Comparison of ENCODE assay signal across 11 cellular contexts in genomic region chr13:44293908-44294735, GRCh38.
DNase-seq lines count a peak whose midpoint lies in the region; ATAC-seq and TF ChIP-seq lines count a peak whose summit lies in the region.
"Had no signal": no experiment of that assay in that cellular context is flagged by ENCODE, and none has a peak within 500 bp of the region (broad histone marks: within the 10 kb centered on the region; RNA-seq: fewer than 3 reads in every experiment).

No MANE protein-coding gene starts in this region.

- H3K27ac Mint-ChIP-seq in natural killer cell, result no peak overlapping the region
- H3K27ac Mint-ChIP-seq: neural progenitor cell had no signal

- peak overlapping the region; percentile 67 to 80 for H3K27ac ChIP-seq in SK-N-SH (ENCODE audit: low read depth in 2 of 2, low read length in 1 of 2)
- H3K27ac ChIP-seq: brain microvascular endothelial cell, neural progenitor cell had no signal

- no peak for TF ChIP-seq RAD21 in SK-N-SH (IDR thresholded peaks at IDR 0.05; ENCODE audit: low read length)

- no peaks in the 10 kb centered on the region for H3K9me3 ChIP-seq in SK-N-SH

- TF ChIP-seq CTCF in SK-N-SH (IDR thresholded peaks at IDR 0.05) (no peak), epithelial cell of esophagus (IDR thresholded peaks at IDR 0.05; ENCODE audit: insufficient read depth, low read depth, low read length, missing control alignments) (no peak), natural killer cell (IDR thresholded peaks at IDR 0.05) (no peak)

- no peaks in the 10 kb centered on the region for H3K36me3 Mint-ChIP-seq in natural killer cell
- H3K36me3 Mint-ChIP-seq: neural progenitor cell had no signal

- H3K4me1 ChIP-seq in SK-N-SH (ENCODE audit: control insufficient read depth in 1 of 2, insufficient read depth in 2 of 2, low read depth in 1 of 2, low read length in 1 of 2), result peaks cover 0 to 8% of the 10 kb centered on the region in 2 experiments; a peak in 3 of 4 replicates
- H3K4me1 ChIP-seq: neural progenitor cell had no signal

- intact Hi-C loops in natural killer cell (cut with micrococcal nuclease), result no loop called here

- no peaks in the 10 kb centered on the region for H3K9me3 Mint-ChIP-seq in natural killer cell

- peak overlapping the region; percentile 14; the same call in 1 of the 2 replicates for H3K9ac ChIP-seq in SK-N-SH
- H3K9ac ChIP-seq: neural progenitor cell had no signal

- CTCF ChIA-PET in SK-N-SH (lab: Yijun Ruan, JAX), result no interaction called here

- H4K20me1 ChIP-seq in SK-N-SH (ENCODE audit: insufficient read depth), result no peaks in the 10 kb centered on the region

- DNase-seq in DMS53 treated with DMSO at 0.1 percent for 48 hours (lab: John Stamatoyannopoulos, UW; ENCODE audit: unreplicated experiment), result peak; percentile 4
- no peak for DNase-seq in SK-N-SH
- DNase-seq in epithelial cell of esophagus (ENCODE audit: low read depth), result peak; percentile 28
- DNase-seq in natural killer cell, result no peak
- DNase-seq in LoVo (ENCODE audit: low spot score), result no peak
- no peak for DNase-seq in NAMALWA (ENCODE audit: low spot score)
- DNase-seq in NCI-H2227 (lab: John Stamatoyannopoulos, UW; ENCODE audit: unreplicated experiment), result no peak
- no peak for DNase-seq in NCI-H1436 treated with DMSO at 0.1 percent for 48 hours (lab: John Stamatoyannopoulos, UW)
- DNase-seq: brain microvascular endothelial cell, NCI-H1105 had no signal

- peaks cover 4% of the 10 kb centered on the region for H3F3A ChIP-seq in SK-N-SH (replicated peaks; ENCODE audit: insufficient read depth)

- no peak for TF ChIP-seq EP300 in SK-N-SH (IDR thresholded peaks at IDR 0.05; ENCODE audit: borderline replicate concordance in 1 of 2, low read depth in 1 of 2, low read length in 1 of 2)

- 38% methylated on average over 3 of the region's 3 CpGs for WGBS in SK-N-SH (ENCODE audit: low lambda C conversion rate)

- H3K9me2 ChIP-seq in SK-N-SH, result no peaks in the 10 kb centered on the region

- peaks cover 7 to 8% of the 10 kb centered on the region in 2 donors for H3K4me1 Mint-ChIP-seq in natural killer cell

- H3K4me3 ChIP-seq in SK-N-SH (ENCODE audit: low read depth in 2 of 2, low read length in 1 of 2), result no peak overlapping the region; a peak in 1 of 4 replicates
- H3K4me3 ChIP-seq in epithelial cell of esophagus (ENCODE audit: low read length), result no peak overlapping the region
- H3K4me3 ChIP-seq: neural progenitor cell had no signal

- H3K4me2 ChIP-seq in SK-N-SH, result peak overlapping the region; percentile 62
- H3K4me2 ChIP-seq: neural progenitor cell had no signal

- H2AFZ ChIP-seq in SK-N-SH (ENCODE audit: low read depth), result peak overlapping the region; percentile 16
- H2AFZ ChIP-seq: neural progenitor cell had no signal

- no peak overlapping the region for H3K4me3 Mint-ChIP-seq in natural killer cell
- H3K4me3 Mint-ChIP-seq: neural progenitor cell had no signal

- H3K27me3 Mint-ChIP-seq in natural killer cell (ENCODE audit: low read depth in 2 of 2), result peaks cover 14 to 25% of the 10 kb centered on the region in 2 donors

- peak; percentile 42 to 65 (median 43) for ATAC-seq in natural killer cell

- no peaks in the 10 kb centered on the region for H3K36me3 ChIP-seq in SK-N-SH (replicated peaks in 1 of 2; ENCODE audit: control insufficient read depth in 1 of 2, insufficient read depth in 2 of 2, low read length in 1 of 2)
- H3K36me3 ChIP-seq: brain microvascular endothelial cell, neural progenitor cell had no signal

- POLR2A ChIA-PET in SK-N-SH (lab: Yijun Ruan, JAX), result no interaction called here

- H3K27me3 ChIP-seq in SK-N-SH (ENCODE audit: insufficient read depth), result no peaks in the 10 kb centered on the region
- H3K27me3 ChIP-seq: brain microvascular endothelial cell, neural progenitor cell had no signal

- H3K79me2 ChIP-seq in SK-N-SH (ENCODE audit: insufficient read depth), result no peaks in the 10 kb centered on the region

TF ChIP-seq in SK-N-SH, 30 proteins besides CTCF, POLR2A, EP300 and RAD21 (continues in another document):
- TF ChIP-seq FOXM1 (IDR thresholded peaks at IDR 0.05; ENCODE audit: low read depth), result no peak
- TF ChIP-seq, protein P1, sequence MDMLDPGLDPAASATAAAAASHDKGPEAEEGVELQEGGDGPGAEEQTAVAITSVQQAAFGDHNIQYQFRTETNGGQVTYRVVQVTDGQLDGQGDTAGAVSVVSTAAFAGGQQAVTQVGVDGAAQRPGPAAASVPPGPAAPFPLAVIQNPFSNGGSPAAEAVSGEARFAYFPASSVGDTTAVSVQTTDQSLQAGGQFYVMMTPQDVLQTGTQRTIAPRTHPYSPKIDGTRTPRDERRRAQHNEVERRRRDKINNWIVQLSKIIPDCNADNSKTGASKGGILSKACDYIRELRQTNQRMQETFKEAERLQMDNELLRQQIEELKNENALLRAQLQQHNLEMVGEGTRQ (IDR thresholded peaks at IDR 0.05; ENCODE audit: borderline replicate concordance, low read depth, low read length), result no peak
- TF ChIP-seq CHD2 (IDR thresholded peaks at IDR 0.05; ENCODE audit: low read length, partially characterized antibody), result no peak
- no peak for TF ChIP-seq POLR2AphosphoS5 (IDR thresholded peaks at IDR 0.05; ENCODE audit: low read depth, low read length)
- TF ChIP-seq REST (IDR thresholded peaks at IDR 0.05; ENCODE audit: low read depth, low read length), result no peak
- peak; percentile 8; the same call in 1 of the 2 replicates for TF ChIP-seq FOSL2 (IDR thresholded peaks at IDR 0.05; ENCODE audit: borderline replicate concordance, low read depth)
- no peak for TF ChIP-seq EZH2phosphoT487 (IDR thresholded peaks at IDR 0.05; ENCODE audit: borderline replicate concordance, low read depth)
- TF ChIP-seq RCOR1 (IDR thresholded peaks at IDR 0.05; ENCODE audit: low read length), result no peak
- no peak for TF ChIP-seq RFX5 (IDR thresholded peaks at IDR 0.05; ENCODE audit: low read length)
- no peak for TF ChIP-seq ZBTB33 (IDR thresholded peaks at IDR 0.05; ENCODE audit: borderline replicate concordance, low read depth)
- TF ChIP-seq FOXJ3 (CRISPR knock-in tag; IDR thresholded peaks at IDR 0.05), result no peak
- 0 out of 2 replicates have a peak, but pooled peaks have one; percentile 8 for TF ChIP-seq MEF2A (IDR thresholded peaks at IDR 0.05; ENCODE audit: borderline replicate concordance, low read depth)
- no peak for TF ChIP-seq RXRA (IDR thresholded peaks at IDR 0.05; ENCODE audit: borderline replicate concordance, low read depth)
- no peak for TF ChIP-seq TEAD4 (IDR thresholded peaks at IDR 0.05; ENCODE audit: borderline replicate concordance, insufficient read depth)
- TF ChIP-seq, protein P2, sequence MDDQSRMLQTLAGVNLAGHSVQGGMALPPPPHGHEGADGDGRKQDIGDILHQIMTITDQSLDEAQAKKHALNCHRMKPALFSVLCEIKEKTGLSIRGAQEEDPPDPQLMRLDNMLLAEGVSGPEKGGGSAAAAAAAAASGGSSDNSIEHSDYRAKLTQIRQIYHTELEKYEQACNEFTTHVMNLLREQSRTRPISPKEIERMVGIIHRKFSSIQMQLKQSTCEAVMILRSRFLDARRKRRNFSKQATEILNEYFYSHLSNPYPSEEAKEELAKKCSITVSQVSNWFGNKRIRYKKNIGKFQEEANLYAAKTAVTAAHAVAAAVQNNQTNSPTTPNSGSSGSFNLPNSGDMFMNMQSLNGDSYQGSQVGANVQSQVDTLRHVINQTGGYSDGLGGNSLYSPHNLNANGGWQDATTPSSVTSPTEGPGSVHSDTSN (IDR thresholded peaks at IDR 0.05), result peak; percentile 25; the same call in 1 of the 2 replicates
- TF ChIP-seq SIN3A (IDR thresholded peaks at IDR 0.05; ENCODE audit: borderline replicate concordance, low read depth, low read length), result no peak
- TF ChIP-seq TAF1 (IDR thresholded peaks at IDR 0.05; ENCODE audit: borderline replicate concordance, low read depth, low read length), result no peak
- TF ChIP-seq MXI1 (IDR thresholded peaks at IDR 0.05; ENCODE audit: low read depth, low read length), result no peak
- TF ChIP-seq NRF1 (IDR thresholded peaks at IDR 0.05; ENCODE audit: low read depth, low read length), result no peak

Comparison
In these comparisons a context has a peak if more than half of its experiments do, and no peak if none do; other contexts are left out.
1. DNase-seq: peak in DMS53 treated with DMSO at 0.1 percent for 48 hours (single experiment) and epithelial cell of esophagus (single experiment); none in SK-N-SH (single experiment), natural killer cell (single experiment), LoVo (single experiment), NAMALWA (single experiment), NCI-H2227 (single experiment) and NCI-H1436 treated with DMSO at 0.1 percent for 48 hours (single experiment).